21 cellular contexts compared by ENCODE assay signal in the genomic region with DNA sequence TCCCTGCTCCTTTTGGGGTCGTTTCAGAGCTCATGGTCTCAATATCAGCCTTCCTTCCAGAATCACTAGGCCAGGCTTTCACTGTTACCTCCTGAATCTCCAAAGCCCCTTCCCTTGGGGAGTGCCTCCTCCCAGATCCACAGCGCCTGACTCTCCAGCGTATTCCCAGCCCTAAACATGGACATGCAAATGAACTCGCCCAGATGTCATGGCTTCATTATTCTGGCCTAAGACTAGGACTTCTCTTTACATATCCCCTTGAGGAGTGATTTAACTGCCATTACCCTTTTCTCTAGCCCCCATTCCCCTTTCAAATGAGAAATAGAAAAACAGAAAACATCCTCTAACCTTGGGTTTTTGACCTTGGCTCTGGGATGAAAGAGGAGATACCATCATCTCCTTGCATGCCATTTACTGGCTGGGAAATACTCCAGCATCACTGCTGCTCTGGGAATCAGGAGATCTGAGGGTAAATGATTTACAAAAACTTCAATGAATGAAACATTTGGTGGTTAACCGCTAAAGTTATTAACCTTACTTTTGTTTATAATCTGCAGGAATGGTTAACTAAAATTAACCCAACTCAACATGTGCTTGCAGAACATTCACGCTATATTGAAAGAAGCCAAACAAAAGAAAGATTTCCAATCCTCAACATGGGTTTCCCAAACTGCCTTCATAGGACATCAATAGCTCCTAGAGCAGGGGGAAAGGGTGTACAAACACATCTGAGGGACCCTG. TPM values are rescaled to one million over a fixed set of nuclear protein-coding genes. Genes with fewer than 3 reads are reported as not detected.
A peak's percentile ranks its signal among the peaks of the same experiment; 100 is the strongest.
DNase-seq lines count a peak whose midpoint lies in the region; ATAC-seq and TF ChIP-seq lines count a peak whose summit lies in the region.
"Had no signal": no experiment of that assay in that cellular context is flagged by ENCODE, and none has a peak within 500 bp of the region (broad histone marks: within the 10 kb centered on the region; RNA-seq: fewer than 3 reads in every experiment).

No MANE protein-coding gene starts in this region.

- 0 out of 2 replicates have a peak overlapping the region, but pooled peaks have one; percentile 33 for H3K14ac ChIP-seq in IMR-90 (replicated peaks; ENCODE audit: low read depth, low read length)

- peak overlapping the region; percentile 41; the same call in 1 of the 2 replicates for H2BK120ac ChIP-seq in IMR-90 (ENCODE audit: low read depth, low read length)

- no peaks in the 10 kb centered on the region for H3K4me1 Mint-ChIP-seq in stimulated activated naive CD8-positive, alpha-beta T cell treated with anti-CD3 and anti-CD28 coated beads, Interleukin-15, amount 100 ng/mL, for 72 hours
- H3K4me1 Mint-ChIP-seq: CD14-positive monocyte; naive thymus-derived CD8-positive, alpha-beta T cell had no signal

- H3K27ac Mint-ChIP-seq in stimulated activated naive CD8-positive, alpha-beta T cell treated with anti-CD3 and anti-CD28 coated beads, Interleukin-15, amount 100 ng/mL, for 72 hours: no peak overlapping the region
- H3K27ac Mint-ChIP-seq: naive thymus-derived CD8-positive, alpha-beta T cell; T-helper 1 cell treated with Interleukin-12 subunit alpha and Interleukin-12 subunit beta and Interleukin-4 antibody, amounts not matched to agents 30 μg/mL and 1 μg/mL, for 36 hours had no signal

- H4K91ac ChIP-seq in IMR-90 (ENCODE audit: insufficient read depth, low read depth, low read length): no peak overlapping the region

- no peaks in the 10 kb centered on the region for H3K27me3 ChIP-seq in AG04450 (ENCODE audit: control insufficient read depth, insufficient read depth, low read length)
- peaks cover 6% of the 10 kb centered on the region for H3K27me3 ChIP-seq in IMR-90 (ENCODE audit: control insufficient read depth, insufficient read depth, low read length)
- no peaks in the 10 kb centered on the region for H3K27me3 ChIP-seq in liver (ENCODE audit: control insufficient read depth in 4 of 4, insufficient read depth in 4 of 4, low read length in 3 of 4)
- H3K27me3 ChIP-seq: ascending aorta had no signal

- H3K4me2 ChIP-seq in IMR-90 (ENCODE audit: low read depth, low read length): peak overlapping the region; percentile 75

- no peak overlapping the region for H3K4me3 Mint-ChIP-seq in stimulated activated naive CD8-positive, alpha-beta T cell treated with anti-CD3 and anti-CD28 coated beads, Interleukin-15, amount 100 ng/mL, for 72 hours
- H3K4me3 Mint-ChIP-seq: CD14-positive monocyte; naive thymus-derived CD8-positive, alpha-beta T cell; T-helper 1 cell treated with Interleukin-12 subunit alpha and Interleukin-12 subunit beta and Interleukin-4 antibody, amounts not matched to agents 30 μg/mL and 1 μg/mL, for 36 hours had no signal

- CTCF ChIA-PET in AG04450 (lab: Charles Lee): no interaction called here
- CTCF ChIA-PET in IMR-90 (lab: Yijun Ruan, JAX): interaction anchor here (0.6 kb wide), 1 partner anchor 13 kb away, joined by 4 read pairs; no protein-coding TSS in a partner anchor

- H4K5ac ChIP-seq in IMR-90 (ENCODE audit: low read depth, low read length): no peak overlapping the region

- H3K9me1 ChIP-seq in IMR-90 (ENCODE audit: insufficient read depth, low read length): 0 out of 2 replicates have a peak, but pooled peaks cover 4% of the 10 kb centered on the region

- ATAC-seq in IMR-90 (ENCODE audit: low read depth) (peak; percentile 85), GM18870 (IDR thresholded peaks at IDR 0.05; ENCODE audit: unreplicated experiment) (no peak), HG03095 (IDR thresholded peaks at IDR 0.05; ENCODE audit: unreplicated experiment) (no peak)
- ATAC-seq in stimulated activated naive CD8-positive, alpha-beta T cell treated with anti-CD3 and anti-CD28 coated beads, Interleukin-15, amount 100 ng/mL, for 72 hours: no peak
- ATAC-seq: K562; naive thymus-derived CD8-positive, alpha-beta T cell had no signal

- H2BK20ac ChIP-seq in IMR-90 (ENCODE audit: low read depth, low read length): peak overlapping the region; percentile 46; the same call in 1 of the 2 replicates

- H3K18ac ChIP-seq in IMR-90 (ENCODE audit: low read depth, low read length): no peak overlapping the region

- peaks cover 9 to 29% of the 10 kb centered on the region in 2 experiments; a peak in 3 of 4 replicates for H3K79me1 ChIP-seq in IMR-90 (ENCODE audit: low read depth in 1 of 2, low read length in 2 of 2)

- no peak overlapping the region for H2AK5ac ChIP-seq in IMR-90 (ENCODE audit: low read depth, low read length)

- no peaks in the 10 kb centered on the region for H3K36me3 ChIP-seq in IMR-90 (ENCODE audit: control insufficient read depth, insufficient read depth, low read length)
- no peaks in the 10 kb centered on the region for H3K36me3 ChIP-seq in liver (ENCODE audit: control insufficient read depth in 4 of 4, insufficient read depth in 3 of 4, low read depth in 1 of 4, low read length in 3 of 4)
- H3K36me3 ChIP-seq: ascending aorta, WERI-Rb-1 had no signal

- TF ChIP-seq POLR2A in IMR-90 (IDR thresholded peaks at IDR 0.05; ENCODE audit: low read depth, low read length): no peak

- POLR2A ChIA-PET in AG04450 (lab: Yijun Ruan, JAX) (interaction anchor here (0.6 kb wide), 1 partner anchor 21 kb away, joined by 10 read pairs; no protein-coding TSS in a partner anchor), IMR-90 (lab: Charles Lee; ENCODE audit: unreplicated experiment) (no interaction called here)

- H3K4ac ChIP-seq in IMR-90 (ENCODE audit: low read depth, low read length): no peak overlapping the region

- H3K56ac ChIP-seq in IMR-90 (ENCODE audit: extremely low read depth, insufficient read depth, low read length): no peak overlapping the region

- no peak overlapping the region for H2AFZ ChIP-seq in IMR-90 (replicated peaks; ENCODE audit: low read length, poor library complexity)
- H2AFZ ChIP-seq: GM23248 had no signal

- TF ChIP-seq RAD21 in IMR-90 (IDR thresholded peaks at IDR 0.05; ENCODE audit: low read length): no peak
- TF ChIP-seq RAD21 in liver (IDR thresholded peaks at IDR 0.05): peak; percentile 23 to 27

- dilution Hi-C loops in IMR-90 (cut with HindIII; ENCODE audit: low sequenced_read_pairs, unreplicated experiment): no loop called here

- intact Hi-C loops in IMR-90 (cut with micrococcal nuclease): no loop called here

- peaks cover 31% of the 10 kb centered on the region for H4K20me1 ChIP-seq in IMR-90 (ENCODE audit: insufficient read depth, low read length)

- H2AK9ac ChIP-seq in IMR-90 (replicated peaks; ENCODE audit: low read depth, low read length, poor library complexity): no peak overlapping the region

- H3K9me3 ChIP-seq in AG04450 (ENCODE audit: control insufficient read depth, insufficient read depth, low read length): peaks cover 2% of the 10 kb centered on the region; the same call in 1 of the 2 replicates
- no peaks in the 10 kb centered on the region for H3K9me3 ChIP-seq in IMR-90 (ENCODE audit: control insufficient read depth, insufficient read depth, low read length)
- H3K9me3 ChIP-seq in liver (ENCODE audit: control insufficient read depth in 4 of 4, low read length in 3 of 4): no peaks in the 10 kb centered on the region
- H3K9me3 ChIP-seq: ascending aorta had no signal

- no peak overlapping the region for H3K27ac ChIP-seq in AG04450 (ENCODE audit: low read depth, low read length)
- H3K27ac ChIP-seq in IMR-90 (ENCODE audit: insufficient read depth, low read length): peak overlapping the region; percentile 49; the same call in 1 of the 2 replicates
- peak overlapping the region; percentile 42 to 75 for H3K27ac ChIP-seq in liver (ENCODE audit: low read depth in 1 of 2, low read length in 2 of 2)
- H3K27ac ChIP-seq: ascending aorta, GM23248, WERI-Rb-1 had no signal

- peaks cover 9% of the 10 kb centered on the region for H3K4me1 ChIP-seq in IMR-90 (ENCODE audit: control insufficient read depth, insufficient read depth, low read length)
- peaks cover 16 to 31% (median 27%) of the 10 kb centered on the region in 4 donors for H3K4me1 ChIP-seq in liver (ENCODE audit: control insufficient read depth in 4 of 4, insufficient read depth in 4 of 4, low read length in 3 of 4)

- no peak for TF ChIP-seq CTCF in AG04450 (IDR thresholded peaks at IDR 0.05; ENCODE audit: low read depth, low read length)
- no peak for TF ChIP-seq CTCF in IMR-90 (conservative IDR thresholded peaks at IDR 0.05; ENCODE audit: low read depth, low read length)
- TF ChIP-seq CTCF in epithelial cell of proximal tubule (conservative IDR thresholded peaks at IDR 0.05; ENCODE audit: low read depth, low read length): no peak
- no peak for TF ChIP-seq CTCF in liver (IDR thresholded peaks at IDR 0.05; ENCODE audit: low read depth, low read length, missing input control)

- H3K9ac ChIP-seq in IMR-90 (ENCODE audit: low read depth, low read length): no peak overlapping the region
- H3K9ac ChIP-seq in liver (ENCODE audit: low read depth in 1 of 2, low read length in 2 of 2): no peak overlapping the region
- H3K9ac ChIP-seq: GM23248 had no signal

- no peak overlapping the region for H2BK15ac ChIP-seq in IMR-90 (ENCODE audit: low read depth, low read length)

- H3K23ac ChIP-seq in IMR-90 (ENCODE audit: low read depth, low read length): no peak overlapping the region

- BruUV-seq in IMR-90 (replicated peaks; lab: Mats Ljungman, UMichigan): no TSS peak

- H3K27me3 Mint-ChIP-seq in stimulated activated naive CD8-positive, alpha-beta T cell treated with anti-CD3 and anti-CD28 coated beads, Interleukin-15, amount 100 ng/mL, for 72 hours: no peaks in the 10 kb centered on the region

- H4K8ac ChIP-seq in IMR-90 (ENCODE audit: low read depth in 2 of 2, low read length in 2 of 2): no peak overlapping the region

- H3K4me3 ChIP-seq in AG04450 (ENCODE audit: low read depth, low read length) (no peak overlapping the region), IMR-90 (ENCODE audit: insufficient read depth, low read depth, low read length) (no peak overlapping the region), epithelial cell of proximal tubule (ENCODE audit: low read depth, low read length) (peak overlapping the region; percentile 7), liver (ENCODE audit: low read depth in 1 of 3, low read length in 3 of 3) (peak overlapping the region in 1 of 3 donors; percentile 18)
- H3K4me3 ChIP-seq: ascending aorta, coronary artery, GM23248, K562 had no signal

- no peaks in the 10 kb centered on the region for H3K9me3 Mint-ChIP-seq in stimulated activated naive CD8-positive, alpha-beta T cell treated with anti-CD3 and anti-CD28 coated beads, Interleukin-15, amount 100 ng/mL, for 72 hours
- H3K9me3 Mint-ChIP-seq: CD14-positive monocyte; naive thymus-derived CD8-positive, alpha-beta T cell; T-helper 1 cell treated with Interleukin-12 subunit alpha and Interleukin-12 subunit beta and Interleukin-4 antibody, amounts not matched to agents 30 μg/mL and 1 μg/mL, for 36 hours had no signal

- in situ Hi-C loops in IMR-90 (cut with MboI; ENCODE audit: low sequenced_read_pairs): no loop called here

- no peak overlapping the region for H2BK5ac ChIP-seq in IMR-90 (ENCODE audit: low read depth, low read length, poor library complexity, severe bottlenecking)

- 73% methylated on average over 4 of the region's 6 CpGs; no CpG with 5 or more reads in 1 of the 2 experiments for WGBS in IMR-90 (ENCODE audit: extremely low coverage in 2 of 2, insufficient read length in 1 of 2), 2 experiments
- 44% methylated on average over 6 of the region's 6 CpGs for WGBS in liver

- peak; percentile 76 for DNase-seq in AG04450 (ENCODE audit: low read depth, low spot score)
- peak; percentile 89 for DNase-seq in IMR-90
- peak; percentile 96 for DNase-seq in epithelial cell of proximal tubule (ENCODE audit: low read depth)
- no peak for DNase-seq in stimulated activated naive CD8-positive, alpha-beta T cell treated with anti-CD3 and anti-CD28 coated beads, Interleukin-15, amount 100 ng/mL, for 72 hours
- DNase-seq in SKM-1 (lab: John Stamatoyannopoulos, UW; ENCODE audit: unreplicated experiment): no peak
- DNase-seq: activated CD4-positive, alpha-beta T cell treated with anti-CD3 and anti-CD28 coated beads, Interleukin-2, amount 50 U/mL, for 48 hours; activated naive CD4-positive, alpha-beta T cell treated with anti-CD3 and anti-CD28 coated beads, Interleukin-2, amount 50 U/mL, for 16 hours; DMS79; foreskin melanocyte; GM23248; naive thymus-derived CD8-positive, alpha-beta T cell; NCI-H2029 treated with DMSO at 0.1 percent for 48 hours; WERI-Rb-1 had no signal

RNA-seq across cellular contexts. Expression of gene FAM171A1, which starts 37.0 kb away (rescaled TPM):
- 22.4 and 23.6 TPM in 2 replicates for polyA plus RNA-seq in AG04450 (2011; rRNA removed)
- polyA minus RNA-seq in AG04450 (2011; rRNA and poly(A)+ RNA removed): 17.8 and 22.4 TPM in 2 replicates
- 20.3 and 26.1 TPM in 2 replicates for total RNA-seq in IMR-90 (2012; rRNA removed)
- 28.1 and 30.6 TPM in 2 replicates for polyA plus RNA-seq in IMR-90 (2012; rRNA removed)
- polyA plus RNA-seq in IMR-90 (2012; cell fraction: cytosol; rRNA removed): 25.0 and 34.3 TPM in 2 replicates
- 13.1 and 16.1 TPM in 2 replicates for polyA plus RNA-seq in IMR-90 (2012; cell fraction: nucleus; rRNA removed; ENCODE audit: low replicate concordance)
- total RNA-seq in epithelial cell of proximal tubule: 20.2 and 27.9 TPM in 2 replicates
- 1 to 10 TPM; 2.5 to 8.8 TPM for total RNA-seq in liver
- polyA plus RNA-seq in liver: 10 to 100 TPM in 1 of 2 donors, 1 to 10 TPM in 1; 6.6 to 10.2 TPM
- polyA plus RNA-seq: CD14-positive monocyte had no signal

Comparison
In these comparisons a context has a peak if more than half of its experiments do, and no peak if none do; other contexts are left out.
1. DNase-seq: peak in AG04450 (single experiment), IMR-90 (single experiment) and epithelial cell of proximal tubule (single experiment); none in stimulated activated naive CD8-positive, alpha-beta T cell treated with anti-CD3 and anti-CD28 coated beads, Interleukin-15, amount 100 ng/mL, for 72 hours (0 of 2) and SKM-1 (single experiment).